Comparison of ENCODE assay signal across 23 cellular contexts in the genomic region with DNA sequence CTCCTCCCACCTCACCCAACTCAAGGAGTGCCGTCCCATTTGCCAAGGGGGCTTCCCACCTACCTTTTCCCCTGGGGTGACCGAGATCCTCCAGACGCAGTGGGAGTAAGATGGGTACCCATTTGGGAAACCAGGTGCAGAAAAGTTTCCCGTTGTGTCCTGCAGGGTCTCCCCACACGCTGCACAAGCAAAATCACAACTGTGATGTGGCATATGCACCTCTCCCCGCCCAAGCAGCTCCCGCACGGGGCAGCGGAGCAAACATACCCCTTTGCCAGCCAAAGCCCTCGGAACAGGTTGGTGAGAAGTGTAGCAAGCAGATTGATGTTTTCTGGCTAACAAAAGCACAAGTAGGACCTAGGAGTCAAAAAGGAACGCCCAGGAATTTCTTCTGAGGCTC. TPM values are rescaled to one million over a fixed set of nuclear protein-coding genes. Genes with fewer than 3 reads are reported as not detected.
"Had no signal": no experiment of that assay in that cellular context is flagged by ENCODE, and none has a peak within 500 bp of the region (broad histone marks: within the 10 kb centered on the region; RNA-seq: fewer than 3 reads in every experiment).

No MANE protein-coding gene starts in this region.

- H3K9me3 ChIP-seq: SK-N-SH had no signal

- H3K27ac ChIP-seq: RWPE1 had no signal

- DNase-seq: KBM-7, NCI-H1092, NCI-H1105 treated with DMSO at 0.1 percent for 48 hours, NCI-H1417 treated with DMSO at 0.1 percent for 48 hours, NCI-H146, NCI-H1694 treated with DMSO at 0.1 percent for 48 hours, NCI-H1930, NCI-H2081, NCI-H2107, NCI-H2227 treated with DMSO at 0.1 percent for 48 hours, NCI-H524, NCI-H526 treated with DMSO at 0.1 percent for 48 hours, NCI-H774, PC-3, SHP77, SK-N-SH had no signal

- ATAC-seq: Panc1, PC-3 had no signal

RNA-seq across cellular contexts. Expression of gene OPALIN, which starts 51.5 kb away (rescaled TPM):
- total RNA-seq: HT-29, LHCN-M2, MCF 10A, NCI-H460, PC-3, SK-MEL-5 had no signal
- polyA plus RNA-seq: SK-N-SH had no signal
